In genomic region chr10:118340486-118340885, GRCh38 we compare ENCODE assay signal across 10 cellular contexts. TPM values are rescaled to one million over a fixed set of nuclear protein-coding genes. Genes with fewer than 3 reads are reported as not detected.
DNase-seq lines count a peak whose midpoint lies in the region; ATAC-seq and TF ChIP-seq lines count a peak whose summit lies in the region.
"Had no signal": no experiment of that assay in that cellular context is flagged by ENCODE, and none has a peak within 500 bp of the region (broad histone marks: within the 10 kb centered on the region; RNA-seq: fewer than 3 reads in every experiment).

No MANE protein-coding gene starts in this region.

- intact Hi-C loops in natural killer cell (cut with micrococcal nuclease): no loop called here

- H3K79me2 ChIP-seq in DOHH2 (ENCODE audit: control insufficient read depth, low read length) (peaks cover 51% of the 10 kb centered on the region), Karpas-422 (ENCODE audit: low read length) (peaks cover 63% of the 10 kb centered on the region)

- no peaks in the 10 kb centered on the region for H3K27me3 Mint-ChIP-seq in activated T-helper 17 cell treated with anti-CD3 and anti-CD28 coated beads, Interleukin-2, amount 50 U/mL, for 72 hours
- H3K27me3 Mint-ChIP-seq in natural killer cell (ENCODE audit: low read depth in 2 of 2): peaks cover 0 to 3% of the 10 kb centered on the region in 2 donors

- peak overlapping the region; percentile 49 for H3K27ac Mint-ChIP-seq in activated T-helper 17 cell treated with anti-CD3 and anti-CD28 coated beads, Interleukin-2, amount 50 U/mL, for 72 hours
- H3K27ac Mint-ChIP-seq in natural killer cell: peak overlapping the region; percentile 87 to 91

- H3K4me3 Mint-ChIP-seq in activated T-helper 17 cell treated with anti-CD3 and anti-CD28 coated beads, Interleukin-2, amount 50 U/mL, for 72 hours: peak overlapping the region; percentile 87
- H3K4me3 Mint-ChIP-seq in natural killer cell: peak overlapping the region; percentile 65

- H3K4me2 ChIP-seq in DOHH2 (ENCODE audit: low read length): peak overlapping the region; percentile 86
- peak overlapping the region; percentile 95 for H3K4me2 ChIP-seq in Karpas-422 (ENCODE audit: low read depth, low read length, poor library complexity, severe bottlenecking)

- H3K36me3 ChIP-seq in DOHH2 (ENCODE audit: control insufficient read depth, low read length) (peaks cover 41% of the 10 kb centered on the region), Karpas-422 (ENCODE audit: insufficient read depth, low read length) (peaks cover 29% of the 10 kb centered on the region; the same call in 1 of the 2 replicates)

- H3K27me3 ChIP-seq in DOHH2 (ENCODE audit: control insufficient read depth, low read length) (no peaks in the 10 kb centered on the region), Karpas-422 (ENCODE audit: low read length) (no peaks in the 10 kb centered on the region)
- H3K27me3 ChIP-seq: cardiac muscle cell had no signal

- peak; percentile 80 for DNase-seq in Karpas-422
- DNase-seq in natural killer cell: no peak
- no peak for DNase-seq in hypothalamus (lab: John Stamatoyannopoulos, UW)
- DNase-seq in foreskin melanocyte: no peak
- DNase-seq: H7 had no signal

- H3F3A ChIP-seq in DOHH2 (ENCODE audit: control insufficient read depth, insufficient read depth): no peaks in the 10 kb centered on the region

- no peak for TF ChIP-seq CTCF in DOHH2 (IDR thresholded peaks at IDR 0.05; ENCODE audit: low read depth, low read length, poor library complexity, severe bottlenecking)
- TF ChIP-seq CTCF in natural killer cell (IDR thresholded peaks at IDR 0.05): no peak

- no peaks in the 10 kb centered on the region for H3K9me2 ChIP-seq in DOHH2 (replicated peaks; ENCODE audit: control insufficient read depth, low read length)
- no peaks in the 10 kb centered on the region for H3K9me2 ChIP-seq in Karpas-422 (replicated peaks; ENCODE audit: insufficient read depth, low read length)

- ATAC-seq in activated T-helper 17 cell treated with anti-CD3 and anti-CD28 coated beads, Interleukin-2, amount 50 U/mL, for 72 hours (replicated peaks): no peak
- ATAC-seq in natural killer cell (no peak), HG02981 (IDR thresholded peaks at IDR 0.05; ENCODE audit: unreplicated experiment) (no peak), HG03354 (IDR thresholded peaks at IDR 0.05; ENCODE audit: poor library complexity, severe bottlenecking, unreplicated experiment) (no peak)

- H3K4me1 ChIP-seq in DOHH2 (ENCODE audit: control insufficient read depth, low read length) (peaks cover 32% of the 10 kb centered on the region), Karpas-422 (ENCODE audit: low read length) (peaks cover 38% of the 10 kb centered on the region)

- no peaks in the 10 kb centered on the region for H3K9me3 Mint-ChIP-seq in activated T-helper 17 cell treated with anti-CD3 and anti-CD28 coated beads, Interleukin-2, amount 50 U/mL, for 72 hours
- no peaks in the 10 kb centered on the region for H3K9me3 Mint-ChIP-seq in natural killer cell

- H3K4me1 Mint-ChIP-seq in activated T-helper 17 cell treated with anti-CD3 and anti-CD28 coated beads, Interleukin-2, amount 50 U/mL, for 72 hours: peaks cover 35% of the 10 kb centered on the region
- peaks cover 43 to 45% of the 10 kb centered on the region in 2 donors for H3K4me1 Mint-ChIP-seq in natural killer cell

- H3K36me3 Mint-ChIP-seq in activated T-helper 17 cell treated with anti-CD3 and anti-CD28 coated beads, Interleukin-2, amount 50 U/mL, for 72 hours (ENCODE audit: low read depth): peaks cover 55% of the 10 kb centered on the region
- no peaks in the 10 kb centered on the region for H3K36me3 Mint-ChIP-seq in natural killer cell

- H4K20me1 ChIP-seq in DOHH2 (ENCODE audit: control insufficient read depth, insufficient read depth, low read depth, low read length) (no peaks in the 10 kb centered on the region), Karpas-422 (ENCODE audit: insufficient read depth, low read depth, low read length) (no peaks in the 10 kb centered on the region)

- H3K27ac ChIP-seq in DOHH2 (ENCODE audit: low read depth, low read length) (no peak overlapping the region), Karpas-422 (ENCODE audit: low read length) (peak overlapping the region; percentile 67)
- H3K27ac ChIP-seq: cardiac muscle cell had no signal

- no peak overlapping the region for H2AFZ ChIP-seq in Karpas-422 (ENCODE audit: low read length)

- peak overlapping the region; percentile 91 for H3K4me3 ChIP-seq in DOHH2 (ENCODE audit: low read length)
- H3K4me3 ChIP-seq in Karpas-422 (ENCODE audit: low read length): peak overlapping the region; percentile 92

- H3K9me3 ChIP-seq in DOHH2 (ENCODE audit: control insufficient read depth, insufficient read depth, low read length) (no peaks in the 10 kb centered on the region), Karpas-422 (ENCODE audit: low read length) (no peaks in the 10 kb centered on the region)

- H3K9ac ChIP-seq in Karpas-422 (ENCODE audit: low read length): peak overlapping the region; percentile 93

RNA-seq across cellular contexts. Expression of gene FAM204A, which starts 1.6 kb away (rescaled TPM):
- total RNA-seq in Karpas-422 (2014; rRNA removed; shearing (Covaris generic); ENCODE audit: low replicate concordance): 56.1 and 86.2 TPM in 2 replicates
- 10 to 100 TPM; 41.8 to 56.4 TPM for total RNA-seq in activated T-helper 17 cell treated with anti-CD3 and anti-CD28 coated beads, Interleukin-2, amount 50 U/mL, for 72 hours
- total RNA-seq in natural killer cell: 10 to 100 TPM; 69.2 to 73.2 (median 72.7) TPM
